Comparison of ENCODE assay signal across 26 cellular contexts in genomic region chr5:6221141-6221626, GRCh38.
"Had no signal": no experiment of that assay in that cellular context is flagged by ENCODE, and none has a peak within 500 bp of the region (broad histone marks: within the 10 kb centered on the region; RNA-seq: fewer than 3 reads in every experiment).

No MANE protein-coding gene starts in this region.

- DNase-seq: islet precursor cell; left ventricle myocardium inferior; mesendoderm; naive B cell; occipital lobe; right lobe of liver; stimulated activated CD4-positive, alpha-beta T cell treated with anti-CD3 and anti-CD28 coated beads, Interleukin-12 subunit alpha, Interleukin-12 subunit beta, amount 100 ng/mL, for 4 hours; stimulated activated CD4-positive, alpha-beta T cell treated with anti-CD3 and anti-CD28 coated beads, Interleukin-15, amount 100 ng/mL, for 24 hours; stimulated activated CD4-positive, alpha-beta T cell treated with anti-CD3 and anti-CD28 coated beads, Interleukin-2, amount 100 ng/mL, for 24 hours; stimulated activated CD4-positive, alpha-beta T cell treated with anti-CD3 and anti-CD28 coated beads, Interleukin-4, amount 100 ng/mL, for 1 hour; stimulated activated naive B cell treated with anti-CD40 and anti-IgM and Interleukin-4, amounts not matched to agents 10 μg/mL and 1 μg/mL and 100 μg/mL, for 72 hours; stimulated activated naive CD8-positive, alpha-beta T cell treated with anti-CD3 and anti-CD28 coated beads, Interleukin-15, Interleukin-2, amounts not matched to agents 100 U/mL and 50 U/mL, for 24 hours; stomach; testis; thyroid gland; transverse colon had no signal

- H3K79me2 ChIP-seq: hepatocyte, parathyroid adenoma had no signal

- H3K27me3 Mint-ChIP-seq: naive B cell; natural killer cell treated with Interleukin-12 subunit alpha and Interleukin-12 subunit beta and Interleukin-15 and Interleukin-18, amount 100 ng/mL, for 72 hours had no signal

- H3K36me3 ChIP-seq: left ventricle myocardium inferior, neutrophil, right atrium auricular region, right lobe of liver, stomach, thyroid gland, transverse colon, upper lobe of left lung, vagina had no signal

- ATAC-seq: stimulated activated naive B cell treated with anti-CD40 and anti-IgM and Interleukin-4, amounts not matched to agents 10 μg/mL and 1 μg/mL and 100 μg/mL, for 72 hours; stimulated activated naive CD8-positive, alpha-beta T cell treated with anti-CD3 and anti-CD28 coated beads, Interleukin-15, Interleukin-2, amounts not matched to agents 100 U/mL and 50 U/mL, for 24 hours had no signal

- H2AFZ ChIP-seq: hepatocyte, parathyroid adenoma had no signal

- H3K27ac ChIP-seq: left ventricle myocardium inferior, neutrophil, parathyroid adenoma, right atrium auricular region, right lobe of liver, skin epidermis, stomach, testis, thyroid gland, transverse colon, upper lobe of left lung, vagina had no signal

- H3K36me3 Mint-ChIP-seq: mesothelial cell of epicardium; naive B cell; natural killer cell treated with Interleukin-12 subunit alpha and Interleukin-12 subunit beta and Interleukin-15 and Interleukin-18, amount 100 ng/mL, for 72 hours; stimulated activated naive B cell treated with anti-CD40 and anti-IgM and Interleukin-4, amounts not matched to agents 10 μg/mL and 1 μg/mL and 100 μg/mL, for 72 hours had no signal

- H3K4me1 Mint-ChIP-seq: mesothelial cell of epicardium; naive B cell; stimulated activated naive B cell treated with anti-CD40 and anti-IgM and Interleukin-4, amounts not matched to agents 10 μg/mL and 1 μg/mL and 100 μg/mL, for 72 hours had no signal

- H3K27me3 ChIP-seq: hepatocyte, neutrophil, right atrium auricular region, right lobe of liver, stomach, testis, thyroid gland, transverse colon, upper lobe of left lung, vagina had no signal

- H3K9me3 ChIP-seq: left ventricle myocardium inferior, neutrophil, right atrium auricular region, right lobe of liver, testis, thyroid gland, transverse colon, upper lobe of left lung, vagina had no signal

- H3K4me3 ChIP-seq: hepatocyte, left ventricle myocardium inferior, lung, right atrium auricular region, right lobe of liver, skin epidermis, stomach, testis, thyroid gland, transverse colon, upper lobe of left lung, vagina had no signal

- H3K4me3 Mint-ChIP-seq: mesothelial cell of epicardium; naive B cell; natural killer cell treated with Interleukin-12 subunit alpha and Interleukin-12 subunit beta and Interleukin-15 and Interleukin-18, amount 100 ng/mL, for 72 hours; stimulated activated naive B cell treated with anti-CD40 and anti-IgM and Interleukin-4, amounts not matched to agents 10 μg/mL and 1 μg/mL and 100 μg/mL, for 72 hours had no signal

- H3K4me1 ChIP-seq: left ventricle myocardium inferior, parathyroid adenoma, right atrium auricular region, right lobe of liver, stomach, testis, thyroid gland, transverse colon, upper lobe of left lung, vagina had no signal

- H3K9ac ChIP-seq: parathyroid adenoma had no signal

- H3K4me2 ChIP-seq: hepatocyte had no signal

- H3K27ac Mint-ChIP-seq: mesothelial cell of epicardium; naive B cell; natural killer cell treated with Interleukin-12 subunit alpha and Interleukin-12 subunit beta and Interleukin-15 and Interleukin-18, amount 100 ng/mL, for 72 hours; stimulated activated naive B cell treated with anti-CD40 and anti-IgM and Interleukin-4, amounts not matched to agents 10 μg/mL and 1 μg/mL and 100 μg/mL, for 72 hours had no signal
